In genomic region chr2:54724560-54725342, GRCh38 we compare ENCODE assay signal across 8 cellular contexts. TPM values are rescaled to one million over a fixed set of nuclear protein-coding genes. Genes with fewer than 3 reads are reported as not detected.
DNase-seq lines count a peak whose midpoint lies in the region; ATAC-seq and TF ChIP-seq lines count a peak whose summit lies in the region.

No MANE protein-coding gene starts in this region.

- no peaks in the 10 kb centered on the region for H3K36me3 Mint-ChIP-seq in activated CD8-positive, alpha-beta memory T cell treated with anti-CD3 and anti-CD28 coated beads, Interleukin-2, amount 10 ng/mL, durations not matched to agents 7 days and 5 days

- H3K4me3 Mint-ChIP-seq in activated CD8-positive, alpha-beta memory T cell treated with anti-CD3 and anti-CD28 coated beads, Interleukin-2, amount 10 ng/mL, durations not matched to agents 7 days and 5 days = peak overlapping the region; percentile 88

- no peaks in the 10 kb centered on the region for H3K79me2 ChIP-seq in KMS-11 (ENCODE audit: insufficient read depth, low read depth)

- H3K4me2 ChIP-seq in KMS-11 = peak overlapping the region; percentile 96

- no peak for ATAC-seq in activated CD8-positive, alpha-beta memory T cell treated with anti-CD3 and anti-CD28 coated beads, Interleukin-2, amount 10 ng/mL, durations not matched to agents 7 days and 5 days
- ATAC-seq in HG03457 (IDR thresholded peaks at IDR 0.05; ENCODE audit: unreplicated experiment) (no peak), GM19328 (IDR thresholded peaks at IDR 0.05; ENCODE audit: unreplicated experiment) (no peak)

- no peaks in the 10 kb centered on the region for H3K9me3 Mint-ChIP-seq in activated CD8-positive, alpha-beta memory T cell treated with anti-CD3 and anti-CD28 coated beads, Interleukin-2, amount 10 ng/mL, durations not matched to agents 7 days and 5 days (ENCODE audit: low read depth)

- TF ChIP-seq CTCF in KMS-11 (conservative IDR thresholded peaks at IDR 0.05; ENCODE audit: low read depth, low read length) = no peak
- no peak for TF ChIP-seq CTCF in fibroblast of villous mesenchyme (IDR thresholded peaks at IDR 0.05; ENCODE audit: insufficient read depth, low read depth, low read length)
- TF ChIP-seq CTCF in neutrophil (IDR thresholded peaks at IDR 0.05) = no peak

- no peak overlapping the region; the same call in 1 of the 2 replicates for H3K9ac ChIP-seq in KMS-11

- H3K4me1 Mint-ChIP-seq in activated CD8-positive, alpha-beta memory T cell treated with anti-CD3 and anti-CD28 coated beads, Interleukin-2, amount 10 ng/mL, durations not matched to agents 7 days and 5 days = peaks cover 16% of the 10 kb centered on the region

- CTCF ChIA-PET in activated CD8-positive, alpha-beta memory T cell treated with anti-CD3 and anti-CD28 coated beads, Interleukin-2, amount 10 ng/mL, durations not matched to agents 7 days and 5 days (lab: Charles Lee) = interaction anchor here (0.8 kb wide), 1 partner anchor 114 kb away, joined by 3 read pairs; no protein-coding TSS in a partner anchor

- H3K9me3 ChIP-seq in neutrophil = no peaks in the 10 kb centered on the region

- no peaks in the 10 kb centered on the region for H4K20me1 ChIP-seq in KMS-11 (ENCODE audit: insufficient read depth)

- H3K27me3 ChIP-seq in KMS-11 (ENCODE audit: insufficient read depth, low read depth) (peaks cover 3% of the 10 kb centered on the region; the same call in 1 of the 2 replicates), neutrophil (peaks cover 76% of the 10 kb centered on the region)

- H3K27ac ChIP-seq in KMS-11 (no peak overlapping the region), neutrophil (no peak overlapping the region)

- no peaks in the 10 kb centered on the region for H3K36me3 ChIP-seq in KMS-11 (ENCODE audit: insufficient read depth)
- H3K36me3 ChIP-seq in neutrophil = no peaks in the 10 kb centered on the region

- H2AFZ ChIP-seq in KMS-11 (ENCODE audit: low read depth) = peak overlapping the region; percentile 96

- peaks cover 22% of the 10 kb centered on the region for H3K4me1 ChIP-seq in KMS-11 (ENCODE audit: low read depth, poor library complexity, severe bottlenecking)
- H3K4me1 ChIP-seq in neutrophil (ENCODE audit: control insufficient read depth in 1 of 2, insufficient read depth in 1 of 2, low read depth in 1 of 2, low read length in 1 of 2) = peaks cover 16 to 22% of the 10 kb centered on the region in 2 experiments

- peaks cover 42% of the 10 kb centered on the region for H3K27me3 Mint-ChIP-seq in activated CD8-positive, alpha-beta memory T cell treated with anti-CD3 and anti-CD28 coated beads, Interleukin-2, amount 10 ng/mL, durations not matched to agents 7 days and 5 days

- no peak overlapping the region for H3K27ac Mint-ChIP-seq in activated CD8-positive, alpha-beta memory T cell treated with anti-CD3 and anti-CD28 coated beads, Interleukin-2, amount 10 ng/mL, durations not matched to agents 7 days and 5 days

- H3K4me3 ChIP-seq in KMS-11 (IDR thresholded peaks at IDR 0.05; ENCODE audit: insufficient read depth, low read depth, low read length) (peak overlapping the region; percentile 44), fibroblast of villous mesenchyme (ENCODE audit: low read depth, low read length) (peak overlapping the region; percentile 81), neutrophil (ENCODE audit: low read depth in 1 of 2, low read length in 1 of 2) (peak overlapping the region; percentile 76 to 97)

- DNase-seq in ELF-1 (ENCODE audit: low read depth, low spot score) (peak; percentile 31), fibroblast of villous mesenchyme (ENCODE audit: low read depth) (peak; percentile 4), mesenteric fat pad (ENCODE audit: low spot score) (no peak)
- peak; percentile 50 for DNase-seq in activated CD8-positive, alpha-beta memory T cell treated with anti-CD3 and anti-CD28 coated beads, Interleukin-2, amount 10 ng/mL, durations not matched to agents 7 days and 5 days

RNA-seq across cellular contexts. Expression of gene EML6, which starts 1.3 kb away (rescaled TPM):
- 1 to 10 TPM; 1.5 to 3.1 TPM for total RNA-seq in activated CD8-positive, alpha-beta memory T cell treated with anti-CD3 and anti-CD28 coated beads, Interleukin-2, amount 10 ng/mL, durations not matched to agents 7 days and 5 days
- 0.32 and 1.3 TPM in 2 replicates for total RNA-seq in fibroblast of villous mesenchyme
- total RNA-seq in mesenteric fat pad = 2.4 TPM
